In genomic region chr19:52139291-52140076, GRCh38 we compare ENCODE assay signal across 8 cellular contexts. TPM values are rescaled to one million over a fixed set of nuclear protein-coding genes. Genes with fewer than 3 reads are reported as not detected.
DNase-seq lines count a peak whose midpoint lies in the region; ATAC-seq and TF ChIP-seq lines count a peak whose summit lies in the region.

TSS of gene ZNF616 (minus strand) at chr19:52139938. CDS start at chr19:52130512, 9,426 bp downstream.

- TF ChIP-seq CTCF in astrocyte of the cerebellum (IDR thresholded peaks at IDR 0.05; ENCODE audit: low read depth, low read length, missing control alignments), result peak; percentile 68

- peak within 1 kb of the TSS; percentile 54 for H3K4me3 ChIP-seq in astrocyte of the cerebellum (ENCODE audit: low read depth, low read length)

- ATAC-seq in GM18502 (IDR thresholded peaks at IDR 0.05; ENCODE audit: poor library complexity, unreplicated experiment) (peak; percentile 93), HG02943 (IDR thresholded peaks at IDR 0.05; ENCODE audit: low read depth, unreplicated experiment) (peak; percentile 73), GM19328 (IDR thresholded peaks at IDR 0.05; ENCODE audit: unreplicated experiment) (no peak)

- in situ Hi-C loops in astrocyte of the cerebellum (cut with HindIII; ENCODE audit: low sequenced_read_pairs), result no loop called here

- DNase-seq in NCI-H1930 (lab: John Stamatoyannopoulos, UW), result peak; percentile 93 to 96
- peak; percentile 92 for DNase-seq in T1000 (lab: John Stamatoyannopoulos, UW)
- DNase-seq in astrocyte of the cerebellum (ENCODE audit: low read depth), result peak; percentile 80
- peak; percentile 93 for DNase-seq in hepatic stellate cell (ENCODE audit: low spot score)
- DNase-seq in renal cortical epithelial cell (ENCODE audit: low read depth), result peak; percentile 78

RNA-seq across cellular contexts. Expression of gene ZNF616, which starts in this region (rescaled TPM):
- 14.8 and 14.9 TPM in 2 replicates for total RNA-seq in renal cortical epithelial cell
